Comparison of ENCODE assay signal across 1 cellular context in genomic region chr11:65717906-65718305, GRCh38.
TF ChIP-seq lines count a peak whose summit lies in the region.

No MANE protein-coding gene starts in this region.

TF ChIP-seq in endothelial cell of umbilical vein, 7 proteins besides CTCF, POLR2A, EP300 and RAD21:
- TF ChIP-seq MYC (IDR thresholded peaks at IDR 0.05; ENCODE audit: low read depth, low read length) (no peak), POLR2AphosphoS5 (IDR thresholded peaks at IDR 0.05; ENCODE audit: insufficient read depth, low read depth, low read length) (peak; percentile 18), EZH2 (IDR thresholded peaks at IDR 0.05; ENCODE audit: borderline replicate concordance, low read depth, low read length, severe bottlenecking) (no peak), JUN (IDR thresholded peaks at IDR 0.05; ENCODE audit: borderline replicate concordance, insufficient read depth, insufficient read length, low read depth) (no peak), MAX (IDR thresholded peaks at IDR 0.05; ENCODE audit: insufficient read depth, insufficient read length) (no peak), GATA2 (IDR thresholded peaks at IDR 0.05; ENCODE audit: insufficient read depth, insufficient read length, low read depth, low read length) (no peak), FOS (IDR thresholded peaks at IDR 0.05; ENCODE audit: borderline replicate concordance, insufficient read depth, low read length) (no peak)
